Comparison of ENCODE assay signal across 1 cellular context in the genomic region with DNA sequence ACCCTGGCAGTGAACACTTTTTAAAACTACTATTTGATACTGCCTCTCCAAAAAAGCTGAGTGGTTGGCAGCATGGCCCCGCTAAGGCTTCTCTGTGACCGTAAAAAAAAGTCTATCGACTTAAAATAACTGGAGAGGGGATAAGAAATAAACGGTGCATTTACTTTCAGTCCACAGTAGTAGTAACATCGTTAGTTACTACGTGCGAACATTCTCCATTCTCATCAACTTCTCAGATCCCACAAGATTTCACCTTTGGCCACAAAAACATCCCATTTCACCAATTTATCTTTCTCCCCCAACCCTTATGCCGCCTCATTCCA.
TF ChIP-seq lines count a peak whose summit lies in the region.

No MANE protein-coding gene starts in this region.

TF ChIP-seq in GM23338, 12 proteins besides CTCF, POLR2A, EP300 and RAD21 (continued from another document):
- TF ChIP-seq, protein P1, sequence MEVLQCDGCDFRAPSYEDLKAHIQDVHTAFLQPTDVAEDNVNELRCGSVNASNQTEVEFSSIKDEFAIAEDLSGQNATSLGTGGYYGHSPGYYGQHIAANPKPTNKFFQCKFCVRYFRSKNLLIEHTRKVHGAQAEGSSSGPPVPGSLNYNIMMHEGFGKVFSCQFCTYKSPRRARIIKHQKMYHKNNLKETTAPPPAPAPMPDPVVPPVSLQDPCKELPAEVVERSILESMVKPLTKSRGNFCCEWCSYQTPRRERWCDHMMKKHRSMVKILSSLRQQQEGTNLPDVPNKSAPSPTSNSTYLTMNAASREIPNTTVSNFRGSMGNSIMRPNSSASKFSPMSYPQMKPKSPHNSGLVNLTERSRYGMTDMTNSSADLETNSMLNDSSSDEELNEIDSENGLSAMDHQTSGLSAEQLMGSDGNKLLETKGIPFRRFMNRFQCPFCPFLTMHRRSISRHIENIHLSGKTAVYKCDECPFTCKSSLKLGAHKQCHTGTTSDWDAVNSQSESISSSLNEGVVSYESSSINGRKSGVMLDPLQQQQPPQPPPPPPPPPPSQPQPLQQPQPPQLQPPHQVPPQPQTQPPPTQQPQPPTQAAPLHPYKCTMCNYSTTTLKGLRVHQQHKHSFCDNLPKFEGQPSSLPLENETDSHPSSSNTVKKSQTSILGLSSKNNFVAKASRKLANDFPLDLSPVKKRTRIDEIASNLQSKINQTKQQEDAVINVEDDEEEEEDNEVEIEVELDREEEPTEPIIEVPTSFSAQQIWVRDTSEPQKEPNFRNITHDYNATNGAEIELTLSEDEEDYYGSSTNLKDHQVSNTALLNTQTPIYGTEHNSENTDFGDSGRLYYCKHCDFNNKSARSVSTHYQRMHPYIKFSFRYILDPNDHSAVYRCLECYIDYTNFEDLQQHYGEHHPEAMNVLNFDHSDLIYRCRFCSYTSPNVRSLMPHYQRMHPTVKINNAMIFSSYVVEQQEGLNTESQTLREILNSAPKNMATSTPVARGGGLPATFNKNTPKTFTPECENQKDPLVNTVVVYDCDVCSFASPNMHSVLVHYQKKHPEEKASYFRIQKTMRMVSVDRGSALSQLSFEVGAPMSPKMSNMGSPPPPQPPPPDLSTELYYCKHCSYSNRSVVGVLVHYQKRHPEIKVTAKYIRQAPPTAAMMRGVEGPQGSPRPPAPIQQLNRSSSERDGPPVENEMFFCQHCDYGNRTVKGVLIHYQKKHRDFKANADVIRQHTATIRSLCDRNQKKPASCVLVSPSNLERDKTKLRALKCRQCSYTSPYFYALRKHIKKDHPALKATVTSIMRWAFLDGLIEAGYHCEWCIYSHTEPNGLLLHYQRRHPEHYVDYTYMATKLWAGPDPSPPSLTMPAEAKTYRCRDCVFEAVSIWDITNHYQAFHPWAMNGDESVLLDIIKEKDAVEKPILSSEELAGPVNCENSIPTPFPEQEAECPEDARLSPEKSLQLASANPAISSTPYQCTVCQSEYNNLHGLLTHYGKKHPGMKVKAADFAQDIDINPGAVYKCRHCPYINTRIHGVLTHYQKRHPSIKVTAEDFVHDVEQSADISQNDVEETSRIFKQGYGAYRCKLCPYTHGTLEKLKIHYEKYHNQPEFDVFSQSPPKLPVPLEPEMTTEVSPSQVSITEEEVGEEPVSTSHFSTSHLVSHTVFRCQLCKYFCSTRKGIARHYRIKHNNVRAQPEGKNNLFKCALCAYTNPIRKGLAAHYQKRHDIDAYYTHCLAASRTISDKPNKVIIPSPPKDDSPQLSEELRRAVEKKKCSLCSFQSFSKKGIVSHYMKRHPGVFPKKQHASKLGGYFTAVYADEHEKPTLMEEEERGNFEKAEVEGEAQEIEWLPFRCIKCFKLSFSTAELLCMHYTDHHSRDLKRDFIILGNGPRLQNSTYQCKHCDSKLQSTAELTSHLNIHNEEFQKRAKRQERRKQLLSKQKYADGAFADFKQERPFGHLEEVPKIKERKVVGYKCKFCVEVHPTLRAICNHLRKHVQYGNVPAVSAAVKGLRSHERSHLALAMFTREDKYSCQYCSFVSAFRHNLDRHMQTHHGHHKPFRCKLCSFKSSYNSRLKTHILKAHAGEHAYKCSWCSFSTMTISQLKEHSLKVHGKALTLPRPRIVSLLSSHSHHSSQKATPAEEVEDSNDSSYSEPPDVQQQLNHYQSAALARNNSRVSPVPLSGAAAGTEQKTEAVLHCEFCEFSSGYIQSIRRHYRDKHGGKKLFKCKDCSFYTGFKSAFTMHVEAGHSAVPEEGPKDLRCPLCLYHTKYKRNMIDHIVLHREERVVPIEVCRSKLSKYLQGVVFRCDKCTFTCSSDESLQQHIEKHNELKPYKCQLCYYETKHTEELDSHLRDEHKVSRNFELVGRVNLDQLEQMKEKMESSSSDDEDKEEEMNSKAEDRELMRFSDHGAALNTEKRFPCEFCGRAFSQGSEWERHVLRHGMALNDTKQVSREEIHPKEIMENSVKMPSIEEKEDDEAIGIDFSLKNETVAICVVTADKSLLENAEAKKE (CRISPR knock-in tag; IDR thresholded peaks at IDR 0.05) = no peak
- TF ChIP-seq EZH2 (IDR thresholded peaks at IDR 0.05; ENCODE audit: low read depth, unreplicated experiment) (no peak), ZNF331 (CRISPR knock-in tag; IDR thresholded peaks at IDR 0.05; ENCODE audit: low read depth) (no peak), NANOG (IDR thresholded peaks at IDR 0.05; ENCODE audit: borderline replicate concordance) (no peak), CREB1 (CRISPR knock-in tag; IDR thresholded peaks at IDR 0.05; ENCODE audit: low read depth) (no peak), STAT1 (IDR thresholded peaks at IDR 0.05; ENCODE audit: unreplicated experiment) (no peak)
- TF ChIP-seq, protein P2, sequence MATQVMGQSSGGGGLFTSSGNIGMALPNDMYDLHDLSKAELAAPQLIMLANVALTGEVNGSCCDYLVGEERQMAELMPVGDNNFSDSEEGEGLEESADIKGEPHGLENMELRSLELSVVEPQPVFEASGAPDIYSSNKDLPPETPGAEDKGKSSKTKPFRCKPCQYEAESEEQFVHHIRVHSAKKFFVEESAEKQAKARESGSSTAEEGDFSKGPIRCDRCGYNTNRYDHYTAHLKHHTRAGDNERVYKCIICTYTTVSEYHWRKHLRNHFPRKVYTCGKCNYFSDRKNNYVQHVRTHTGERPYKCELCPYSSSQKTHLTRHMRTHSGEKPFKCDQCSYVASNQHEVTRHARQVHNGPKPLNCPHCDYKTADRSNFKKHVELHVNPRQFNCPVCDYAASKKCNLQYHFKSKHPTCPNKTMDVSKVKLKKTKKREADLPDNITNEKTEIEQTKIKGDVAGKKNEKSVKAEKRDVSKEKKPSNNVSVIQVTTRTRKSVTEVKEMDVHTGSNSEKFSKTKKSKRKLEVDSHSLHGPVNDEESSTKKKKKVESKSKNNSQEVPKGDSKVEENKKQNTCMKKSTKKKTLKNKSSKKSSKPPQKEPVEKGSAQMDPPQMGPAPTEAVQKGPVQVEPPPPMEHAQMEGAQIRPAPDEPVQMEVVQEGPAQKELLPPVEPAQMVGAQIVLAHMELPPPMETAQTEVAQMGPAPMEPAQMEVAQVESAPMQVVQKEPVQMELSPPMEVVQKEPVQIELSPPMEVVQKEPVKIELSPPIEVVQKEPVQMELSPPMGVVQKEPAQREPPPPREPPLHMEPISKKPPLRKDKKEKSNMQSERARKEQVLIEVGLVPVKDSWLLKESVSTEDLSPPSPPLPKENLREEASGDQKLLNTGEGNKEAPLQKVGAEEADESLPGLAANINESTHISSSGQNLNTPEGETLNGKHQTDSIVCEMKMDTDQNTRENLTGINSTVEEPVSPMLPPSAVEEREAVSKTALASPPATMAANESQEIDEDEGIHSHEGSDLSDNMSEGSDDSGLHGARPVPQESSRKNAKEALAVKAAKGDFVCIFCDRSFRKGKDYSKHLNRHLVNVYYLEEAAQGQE (IDR thresholded peaks at IDR 0.05; ENCODE audit: unreplicated experiment) = no peak
